In genomic region chr17:69246726-69247375, GRCh38 we compare ENCODE assay signal across 1 cellular context.
TF ChIP-seq lines count a peak whose summit lies in the region.

No MANE protein-coding gene starts in this region.

TF ChIP-seq in HepG2, 621 proteins besides CTCF, POLR2A, EP300 and RAD21 (continued from another document):
- TF ChIP-seq HBP1 (CRISPR knock-in tag; IDR thresholded peaks at IDR 0.05; ENCODE audit: low read depth) (no peak), RXRB (CRISPR knock-in tag; IDR thresholded peaks at IDR 0.05; ENCODE audit: borderline replicate concordance) (peak; percentile 25; the same call in 1 of the 2 replicates), SMC3 (IDR thresholded peaks at IDR 0.05; ENCODE audit: low read length) (peak; percentile 79), U2AF2 (IDR thresholded peaks at IDR 0.05; ENCODE audit: low read depth, low read length) (no peak), ZGPAT (CRISPR knock-in tag; IDR thresholded peaks at IDR 0.05) (0 out of 2 replicates have a peak, but pooled peaks have one; percentile 48), ZNF775 (CRISPR knock-in tag; IDR thresholded peaks at IDR 0.05; ENCODE audit: borderline replicate concordance) (no peak), TAF15 (IDR thresholded peaks at IDR 0.05; ENCODE audit: low read depth, low read length, poor library complexity, severe bottlenecking) (no peak), ZFP82 (CRISPR knock-in tag; IDR thresholded peaks at IDR 0.05; ENCODE audit: borderline replicate concordance) (no peak), STAG1 (CRISPR knock-in tag; IDR thresholded peaks at IDR 0.05) (peak; percentile 97), ZNF264 (CRISPR knock-in tag; IDR thresholded peaks at IDR 0.05) (no peak), PRMT3 (CRISPR knock-in tag; IDR thresholded peaks at IDR 0.05; ENCODE audit: borderline replicate concordance, low read depth) (no peak), GATA4 (IDR thresholded peaks at IDR 0.05; ENCODE audit: borderline replicate concordance, low read depth) (no peak)
TF ChIP-seq in HepG2: peak in this region for 9.
